ENCODE assay signal across 30 cellular contexts in genomic region chr18:77679869-77680268, GRCh38.
"Had no signal": no experiment of that assay in that cellular context is flagged by ENCODE, and none has a peak within 500 bp of the region (broad histone marks: within the 10 kb centered on the region; RNA-seq: fewer than 3 reads in every experiment).

No MANE protein-coding gene starts in this region.

- DNase-seq: activated CD4-positive, alpha-beta memory T cell treated with anti-CD3 and anti-CD28 coated beads, Interleukin-2, amount 10 ng/mL, durations not matched to agents 7 days and 5 days; activated CD4-positive, alpha-beta T cell treated with anti-CD3 and anti-CD28 coated beads for 36 hours; activated CD4-positive, alpha-beta T cell treated with anti-CD3 and anti-CD28 coated beads, Interleukin-2, amount 10 ng/mL, durations not matched to agents 7 days and 5 days; activated CD4-positive, alpha-beta T cell treated with anti-CD3 and anti-CD28 coated beads, Interleukin-2, amount 50 U/mL, for 4 hours; activated CD4-positive, CD25-positive, alpha-beta regulatory T cell; activated CD4-positive, CD25-positive, alpha-beta regulatory T cell treated with anti-CD3 and anti-CD28 coated beads, Interleukin-2, amount 50 U/mL, for 72 hours; activated CD8-positive, alpha-beta memory T cell treated with anti-CD3 and anti-CD28 coated beads, Interleukin-2, amount 50 U/mL, for 48 hours; activated effector memory CD4-positive, alpha-beta T cell treated with anti-CD3 and anti-CD28 coated beads, Interleukin-2, amount 50 U/mL, for 16 hours; activated naive CD4-positive, alpha-beta T cell treated with anti-CD3 and anti-CD28 coated beads for 36 hours; activated naive CD8-positive, alpha-beta T cell treated with anti-CD3 and anti-CD28 coated beads for 36 hours; activated naive CD8-positive, alpha-beta T cell treated with anti-CD3 and anti-CD28 coated beads, Interleukin-2, amount 50 U/mL, for 24 hours; activated T-cell treated with anti-CD3 and anti-CD28 coated beads for 4 hours; activated T-cell treated with anti-CD3 and anti-CD28 coated beads, Interleukin-2, amount 50 U/mL, for 24 hours; activated T-cell treated with anti-CD3 and anti-CD28 coated beads, Interleukin-2, amount 50 U/mL, for 72 hours; adrenal gland; amygdala; aorta; body of pancreas; caudate nucleus; cortex of kidney; dermis blood vessel endothelial cell; effector CD4-positive, alpha-beta T cell; effector memory CD8-positive, alpha-beta T cell; erythroblast; foreskin keratinocyte; gastrocnemius medialis; heart right ventricle; T-helper 2 cell had no signal

- H2AFZ ChIP-seq: hepatocyte had no signal

- H3K4me2 ChIP-seq: hepatocyte had no signal

- H3K36me3 ChIP-seq: adrenal gland, esophagus muscularis mucosa, gastrocnemius medialis, heart right ventricle had no signal

- H3K9me3 ChIP-seq: adrenal gland, body of pancreas, gastrocnemius medialis, heart right ventricle had no signal

- H3K27me3 ChIP-seq: adrenal gland, body of pancreas, foreskin keratinocyte, gastrocnemius medialis, hepatocyte had no signal

- H3K27ac ChIP-seq: adrenal gland, body of pancreas, esophagus muscularis mucosa, foreskin keratinocyte, gastrocnemius medialis, heart right ventricle, hepatocyte had no signal

- H3K79me2 ChIP-seq: hepatocyte had no signal

- ATAC-seq: activated CD4-positive, alpha-beta T cell treated with anti-CD3 and anti-CD28 coated beads for 36 hours; activated naive CD8-positive, alpha-beta T cell treated with anti-CD3 and anti-CD28 coated beads, Interleukin-2, amount 50 U/mL, for 24 hours; activated T-cell treated with anti-CD3 and anti-CD28 coated beads, Interleukin-2, amount 50 U/mL, for 72 hours; body of pancreas; effector memory CD8-positive, alpha-beta T cell; foreskin keratinocyte; gastrocnemius medialis; heart right ventricle had no signal

- H3K4me3 ChIP-seq: adrenal gland, body of pancreas, esophagus muscularis mucosa, gastrocnemius medialis, heart right ventricle, hepatocyte had no signal
